ENCODE assay signal across 8 cellular contexts in genomic region chr1:180881806-180882509, GRCh38. TPM values are rescaled to one million over a fixed set of nuclear protein-coding genes. Genes with fewer than 3 reads are reported as not detected.
DNase-seq lines count a peak whose midpoint lies in the region; ATAC-seq and FAIRE-seq lines count a peak whose summit lies in the region.

No MANE protein-coding gene starts in this region.

- CTCF ChIA-PET in activated CD8-positive, alpha-beta memory T cell treated with anti-CD3 and anti-CD28 coated beads, Interleukin-2, amount 10 ng/mL, durations not matched to agents 7 days and 5 days (lab: Charles Lee), result interaction anchor here (0.6 to 2.0 kb wide), 42 partner anchors 9 to 543 kb away, joined by 3 to 45 read pairs (median 4); partner anchors contain the start of genes ACBD6 and MR1

- no peaks in the 10 kb centered on the region for H3K27me3 Mint-ChIP-seq in activated CD8-positive, alpha-beta memory T cell treated with anti-CD3 and anti-CD28 coated beads, Interleukin-2, amount 10 ng/mL, durations not matched to agents 7 days and 5 days
- H3K27me3 Mint-ChIP-seq in central memory CD8-positive, alpha-beta T cell, result no peaks in the 10 kb centered on the region

- H3K4me3 Mint-ChIP-seq in activated CD8-positive, alpha-beta memory T cell treated with anti-CD3 and anti-CD28 coated beads, Interleukin-2, amount 10 ng/mL, durations not matched to agents 7 days and 5 days, result no peak overlapping the region
- H3K4me3 Mint-ChIP-seq in central memory CD8-positive, alpha-beta T cell, result no peak overlapping the region

- no peak for DNase-seq in activated CD8-positive, alpha-beta memory T cell treated with anti-CD3 and anti-CD28 coated beads, Interleukin-2, amount 10 ng/mL, durations not matched to agents 7 days and 5 days
- no peak for DNase-seq in activated CD8-positive, alpha-beta memory T cell treated with anti-CD3 and anti-CD28 coated beads, Interleukin-2, amount 50 U/mL, for 48 hours
- DNase-seq in HTR-8/SVneo (ENCODE audit: insufficient read length, low spot score) (peak; percentile 60), NOMO-1 (lab: John Stamatoyannopoulos, UW; ENCODE audit: unreplicated experiment in 2 of 2) (peak; percentile 31 to 58), left lobe of liver (ENCODE audit: low spot score) (no peak)
- DNase-seq in central memory CD8-positive, alpha-beta T cell (ENCODE audit: low spot score in 2 of 2), result no peak
- no peak for DNase-seq in stimulated activated CD4-positive, alpha-beta T cell treated with anti-CD3 and anti-CD28 coated beads, Interleukin-2, amount 100 ng/mL, for 48 hours

- H3K4me1 Mint-ChIP-seq in activated CD8-positive, alpha-beta memory T cell treated with anti-CD3 and anti-CD28 coated beads, Interleukin-2, amount 10 ng/mL, durations not matched to agents 7 days and 5 days, result peaks cover 2% of the 10 kb centered on the region
- H3K4me1 Mint-ChIP-seq in central memory CD8-positive, alpha-beta T cell, result no peaks in the 10 kb centered on the region

- no peak for FAIRE-seq in HTR-8/SVneo (lab: Jason Lieb, UNC)

- peak; percentile 58 for ATAC-seq in activated CD8-positive, alpha-beta memory T cell treated with anti-CD3 and anti-CD28 coated beads, Interleukin-2, amount 10 ng/mL, durations not matched to agents 7 days and 5 days
- no peak for ATAC-seq in central memory CD8-positive, alpha-beta T cell (replicated peaks; ENCODE audit: extremely low read depth, poor library complexity, severe bottlenecking)
- ATAC-seq in left lobe of liver, result peak; percentile 80
- ATAC-seq in GM21717 (IDR thresholded peaks at IDR 0.05; ENCODE audit: unreplicated experiment), result no peak

- H3K36me3 Mint-ChIP-seq in activated CD8-positive, alpha-beta memory T cell treated with anti-CD3 and anti-CD28 coated beads, Interleukin-2, amount 10 ng/mL, durations not matched to agents 7 days and 5 days, result no peaks in the 10 kb centered on the region
- peaks cover 10% of the 10 kb centered on the region for H3K36me3 Mint-ChIP-seq in central memory CD8-positive, alpha-beta T cell (ENCODE audit: insufficient read depth)

- H3K27ac Mint-ChIP-seq in activated CD8-positive, alpha-beta memory T cell treated with anti-CD3 and anti-CD28 coated beads, Interleukin-2, amount 10 ng/mL, durations not matched to agents 7 days and 5 days, result no peak overlapping the region
- H3K27ac Mint-ChIP-seq in central memory CD8-positive, alpha-beta T cell (ENCODE audit: low read depth), result peak overlapping the region; percentile 58

- no peaks in the 10 kb centered on the region for H3K9me3 Mint-ChIP-seq in activated CD8-positive, alpha-beta memory T cell treated with anti-CD3 and anti-CD28 coated beads, Interleukin-2, amount 10 ng/mL, durations not matched to agents 7 days and 5 days (ENCODE audit: low read depth)
- no peaks in the 10 kb centered on the region for H3K9me3 Mint-ChIP-seq in central memory CD8-positive, alpha-beta T cell

RNA-seq across cellular contexts. Expression of gene KIAA1614, which starts 30.7 kb away (rescaled TPM):
- under 1 TPM; 0.07 to 0.12 TPM for total RNA-seq in activated CD8-positive, alpha-beta memory T cell treated with anti-CD3 and anti-CD28 coated beads, Interleukin-2, amount 10 ng/mL, durations not matched to agents 7 days and 5 days
- total RNA-seq in left lobe of liver, result 0.13 TPM

Comparison
In these comparisons a context has a peak if more than half of its experiments do, and no peak if none do; other contexts are left out.
1. ATAC-seq: peak in activated CD8-positive, alpha-beta memory T cell treated with anti-CD3 and anti-CD28 coated beads, Interleukin-2, amount 10 ng/mL, durations not matched to agents 7 days and 5 days (single experiment) and left lobe of liver (single experiment); none in central memory CD8-positive, alpha-beta T cell (single experiment) and GM21717 (single experiment).
2. DNase-seq: peak in HTR-8/SVneo (single experiment) and NOMO-1 (2 of 2); none in activated CD8-positive, alpha-beta memory T cell treated with anti-CD3 and anti-CD28 coated beads, Interleukin-2, amount 10 ng/mL, durations not matched to agents 7 days and 5 days (single experiment), activated CD8-positive, alpha-beta memory T cell treated with anti-CD3 and anti-CD28 coated beads, Interleukin-2, amount 50 U/mL, for 48 hours (single experiment), central memory CD8-positive, alpha-beta T cell (0 of 2), left lobe of liver (single experiment) and stimulated activated CD4-positive, alpha-beta T cell treated with anti-CD3 and anti-CD28 coated beads, Interleukin-2, amount 100 ng/mL, for 48 hours (0 of 2).